Comparison of ENCODE assay signal across 1 cellular context in genomic region chr16:85565796-85566501, GRCh38.
TF ChIP-seq lines count a peak whose summit lies in the region.

No MANE protein-coding gene starts in this region.

TF ChIP-seq in WTC11, 78 proteins besides CTCF, POLR2A, EP300 and RAD21 (continued from another document):
- TF ChIP-seq AFF4 (CRISPR knock-in tag; IDR thresholded peaks at IDR 0.05; ENCODE audit: borderline replicate concordance) = no peak
- no peak for TF ChIP-seq CREB1 (CRISPR knock-in tag; IDR thresholded peaks at IDR 0.05)
- TF ChIP-seq, protein P1, sequence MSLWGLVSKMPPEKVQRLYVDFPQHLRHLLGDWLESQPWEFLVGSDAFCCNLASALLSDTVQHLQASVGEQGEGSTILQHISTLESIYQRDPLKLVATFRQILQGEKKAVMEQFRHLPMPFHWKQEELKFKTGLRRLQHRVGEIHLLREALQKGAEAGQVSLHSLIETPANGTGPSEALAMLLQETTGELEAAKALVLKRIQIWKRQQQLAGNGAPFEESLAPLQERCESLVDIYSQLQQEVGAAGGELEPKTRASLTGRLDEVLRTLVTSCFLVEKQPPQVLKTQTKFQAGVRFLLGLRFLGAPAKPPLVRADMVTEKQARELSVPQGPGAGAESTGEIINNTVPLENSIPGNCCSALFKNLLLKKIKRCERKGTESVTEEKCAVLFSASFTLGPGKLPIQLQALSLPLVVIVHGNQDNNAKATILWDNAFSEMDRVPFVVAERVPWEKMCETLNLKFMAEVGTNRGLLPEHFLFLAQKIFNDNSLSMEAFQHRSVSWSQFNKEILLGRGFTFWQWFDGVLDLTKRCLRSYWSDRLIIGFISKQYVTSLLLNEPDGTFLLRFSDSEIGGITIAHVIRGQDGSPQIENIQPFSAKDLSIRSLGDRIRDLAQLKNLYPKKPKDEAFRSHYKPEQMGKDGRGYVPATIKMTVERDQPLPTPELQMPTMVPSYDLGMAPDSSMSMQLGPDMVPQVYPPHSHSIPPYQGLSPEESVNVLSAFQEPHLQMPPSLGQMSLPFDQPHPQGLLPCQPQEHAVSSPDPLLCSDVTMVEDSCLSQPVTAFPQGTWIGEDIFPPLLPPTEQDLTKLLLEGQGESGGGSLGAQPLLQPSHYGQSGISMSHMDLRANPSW (CRISPR knock-in tag; conservative IDR thresholded peaks at IDR 0.05; ENCODE audit: low read depth) = no peak
- TF ChIP-seq ZNF232 (CRISPR knock-in tag; IDR thresholded peaks at IDR 0.05) = no peak
- TF ChIP-seq ZNF281 (CRISPR knock-in tag; IDR thresholded peaks at IDR 0.05) = no peak
- TF ChIP-seq, protein P2, sequence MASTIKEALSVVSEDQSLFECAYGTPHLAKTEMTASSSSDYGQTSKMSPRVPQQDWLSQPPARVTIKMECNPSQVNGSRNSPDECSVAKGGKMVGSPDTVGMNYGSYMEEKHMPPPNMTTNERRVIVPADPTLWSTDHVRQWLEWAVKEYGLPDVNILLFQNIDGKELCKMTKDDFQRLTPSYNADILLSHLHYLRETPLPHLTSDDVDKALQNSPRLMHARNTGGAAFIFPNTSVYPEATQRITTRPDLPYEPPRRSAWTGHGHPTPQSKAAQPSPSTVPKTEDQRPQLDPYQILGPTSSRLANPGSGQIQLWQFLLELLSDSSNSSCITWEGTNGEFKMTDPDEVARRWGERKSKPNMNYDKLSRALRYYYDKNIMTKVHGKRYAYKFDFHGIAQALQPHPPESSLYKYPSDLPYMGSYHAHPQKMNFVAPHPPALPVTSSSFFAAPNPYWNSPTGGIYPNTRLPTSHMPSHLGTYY (CRISPR knock-in tag; IDR thresholded peaks at IDR 0.05) = no peak
